1 cellular context compared by ENCODE assay signal in the genomic region with DNA sequence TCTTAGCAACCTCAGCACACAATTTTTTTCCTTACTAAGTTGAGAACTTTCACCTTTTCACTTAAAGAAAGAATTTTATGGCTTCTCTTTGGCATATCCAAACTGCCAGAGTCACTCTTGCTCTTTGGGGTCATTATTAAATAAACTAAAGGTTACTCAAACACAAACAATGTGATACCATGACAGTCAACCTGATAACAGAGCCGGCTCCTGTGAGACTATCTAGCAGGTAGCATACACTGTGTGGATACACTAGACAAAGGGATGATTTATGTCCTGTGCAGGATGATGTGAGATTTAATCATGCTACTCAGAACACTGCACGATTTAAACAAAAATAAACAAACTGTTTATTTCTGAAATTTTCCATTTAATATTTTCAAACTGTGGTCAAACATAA.
TF ChIP-seq lines count a peak whose summit lies in the region.

No MANE protein-coding gene starts in this region.

TF ChIP-seq in HepG2, 621 proteins besides CTCF, POLR2A, EP300 and RAD21 (continued from another document):
- TF ChIP-seq, protein P1, sequence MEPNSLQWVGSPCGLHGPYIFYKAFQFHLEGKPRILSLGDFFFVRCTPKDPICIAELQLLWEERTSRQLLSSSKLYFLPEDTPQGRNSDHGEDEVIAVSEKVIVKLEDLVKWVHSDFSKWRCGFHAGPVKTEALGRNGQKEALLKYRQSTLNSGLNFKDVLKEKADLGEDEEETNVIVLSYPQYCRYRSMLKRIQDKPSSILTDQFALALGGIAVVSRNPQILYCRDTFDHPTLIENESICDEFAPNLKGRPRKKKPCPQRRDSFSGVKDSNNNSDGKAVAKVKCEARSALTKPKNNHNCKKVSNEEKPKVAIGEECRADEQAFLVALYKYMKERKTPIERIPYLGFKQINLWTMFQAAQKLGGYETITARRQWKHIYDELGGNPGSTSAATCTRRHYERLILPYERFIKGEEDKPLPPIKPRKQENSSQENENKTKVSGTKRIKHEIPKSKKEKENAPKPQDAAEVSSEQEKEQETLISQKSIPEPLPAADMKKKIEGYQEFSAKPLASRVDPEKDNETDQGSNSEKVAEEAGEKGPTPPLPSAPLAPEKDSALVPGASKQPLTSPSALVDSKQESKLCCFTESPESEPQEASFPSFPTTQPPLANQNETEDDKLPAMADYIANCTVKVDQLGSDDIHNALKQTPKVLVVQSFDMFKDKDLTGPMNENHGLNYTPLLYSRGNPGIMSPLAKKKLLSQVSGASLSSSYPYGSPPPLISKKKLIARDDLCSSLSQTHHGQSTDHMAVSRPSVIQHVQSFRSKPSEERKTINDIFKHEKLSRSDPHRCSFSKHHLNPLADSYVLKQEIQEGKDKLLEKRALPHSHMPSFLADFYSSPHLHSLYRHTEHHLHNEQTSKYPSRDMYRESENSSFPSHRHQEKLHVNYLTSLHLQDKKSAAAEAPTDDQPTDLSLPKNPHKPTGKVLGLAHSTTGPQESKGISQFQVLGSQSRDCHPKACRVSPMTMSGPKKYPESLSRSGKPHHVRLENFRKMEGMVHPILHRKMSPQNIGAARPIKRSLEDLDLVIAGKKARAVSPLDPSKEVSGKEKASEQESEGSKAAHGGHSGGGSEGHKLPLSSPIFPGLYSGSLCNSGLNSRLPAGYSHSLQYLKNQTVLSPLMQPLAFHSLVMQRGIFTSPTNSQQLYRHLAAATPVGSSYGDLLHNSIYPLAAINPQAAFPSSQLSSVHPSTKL (CRISPR knock-in tag; IDR thresholded peaks at IDR 0.05): no peak
- TF ChIP-seq ZNF484 (CRISPR knock-in tag; IDR thresholded peaks at IDR 0.05; ENCODE audit: borderline replicate concordance, low read depth) (no peak), ZFX (CRISPR knock-in tag; IDR thresholded peaks at IDR 0.05; ENCODE audit: low read depth) (no peak)
- TF ChIP-seq, protein P2, sequence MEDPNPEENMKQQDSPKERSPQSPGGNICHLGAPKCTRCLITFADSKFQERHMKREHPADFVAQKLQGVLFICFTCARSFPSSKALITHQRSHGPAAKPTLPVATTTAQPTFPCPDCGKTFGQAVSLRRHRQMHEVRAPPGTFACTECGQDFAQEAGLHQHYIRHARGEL (CRISPR knock-in tag; IDR thresholded peaks at IDR 0.05): no peak
